Comparison of ENCODE assay signal across 23 cellular contexts in genomic region chr22:32744560-32744959, GRCh38. TPM values are rescaled to one million over a fixed set of nuclear protein-coding genes. Genes with fewer than 3 reads are reported as not detected.
DNase-seq lines count a peak whose midpoint lies in the region; ATAC-seq and TF ChIP-seq lines count a peak whose summit lies in the region.
"Had no signal": no experiment of that assay in that cellular context is flagged by ENCODE, and none has a peak within 500 bp of the region (broad histone marks: within the 10 kb centered on the region; RNA-seq: fewer than 3 reads in every experiment).

No MANE protein-coding gene starts in this region.

- no peaks in the 10 kb centered on the region for H4K20me1 ChIP-seq in DND-41 (ENCODE audit: insufficient read depth, low read length)
- H4K20me1 ChIP-seq in GM23338 (replicated peaks; ENCODE audit: insufficient read depth): peaks cover 4% of the 10 kb centered on the region; the same call in 1 of the 2 replicates

- peak; percentile 79 for ATAC-seq in DND-41 (ENCODE audit: insufficient read depth, low read depth)
- no peak; the same call in 2 of the 3 replicates for ATAC-seq in GM23338
- ATAC-seq: HepG2, T-cell had no signal

- no peaks in the 10 kb centered on the region for H3F3A ChIP-seq in GM23338 (replicated peaks; ENCODE audit: low read depth)

- no peak overlapping the region for H3K9ac ChIP-seq in DND-41 (ENCODE audit: low read depth, low read length)

- H3K36me3 Mint-ChIP-seq in nephron (ENCODE audit: low read depth) (no peaks in the 10 kb centered on the region), GM23338 (ENCODE audit: low read depth) (no peaks in the 10 kb centered on the region)
- H3K36me3 Mint-ChIP-seq: CD4-positive, alpha-beta memory T cell; T-cell had no signal

- H3K9me2 ChIP-seq in GM23338 (ENCODE audit: insufficient read depth): 0 out of 2 replicates have a peak, but pooled peaks cover 3% of the 10 kb centered on the region

- H3K36me3 ChIP-seq in DND-41 (ENCODE audit: insufficient read depth, low read length) (no peaks in the 10 kb centered on the region), KOPT-K1 (ENCODE audit: insufficient read depth, low read length) (no peaks in the 10 kb centered on the region), esophagus squamous epithelium (no peaks in the 10 kb centered on the region), GM23338 (ENCODE audit: insufficient read depth) (no peaks in the 10 kb centered on the region), tibial artery (no peaks in the 10 kb centered on the region)
- H3K36me3 ChIP-seq: adrenal gland, pancreas, sigmoid colon had no signal

- DNase-seq in DND-41 (peak; percentile 37), esophagus squamous epithelium (lab: John Stamatoyannopoulos, UW) (no peak), GM23338 (ENCODE audit: low spot score) (no peak), tibial artery (no peak), SW 1271 (lab: John Stamatoyannopoulos, UW) (no peak)
- DNase-seq in stimulated activated CD4-positive, alpha-beta T cell treated with anti-CD3 and anti-CD28 coated beads, Interleukin-4, amount 100 ng/mL, for 4 hours: no peak
- DNase-seq: activated CD4-positive, alpha-beta T cell treated with anti-CD3 and anti-CD28 coated beads, Interleukin-2, amount 10 ng/mL, durations not matched to agents 24 days and 14 days; activated CD8-positive, alpha-beta memory T cell treated with anti-CD3 and anti-CD28 coated beads, Interleukin-2, amount 50 U/mL, for 4 hours; activated effector memory CD4-positive, alpha-beta T cell treated with anti-CD3 and anti-CD28 coated beads, Interleukin-2, amount 50 U/mL, for 16 hours; adrenal gland; CD4-positive, alpha-beta memory T cell; DMS79; naive B cell; pancreas; SIG-M5; T-cell had no signal

- H3K4me3 ChIP-seq in DND-41 (ENCODE audit: low read depth in 1 of 2, low read length in 2 of 2) (no peak overlapping the region), esophagus squamous epithelium (peak overlapping the region in 1 of 4 donors; percentile 32), GM23338 (no peak overlapping the region), tibial artery (no peak overlapping the region)
- H3K4me3 ChIP-seq: adrenal gland, coronary artery, pancreas, sigmoid colon, testis had no signal

- H3K9me3 Mint-ChIP-seq in nephron (no peaks in the 10 kb centered on the region), GM23338 (no peaks in the 10 kb centered on the region)
- H3K9me3 Mint-ChIP-seq: activated CD4-positive, alpha-beta T cell treated with anti-CD3 and anti-CD28 coated beads, Interleukin-2, amount 10 ng/mL, durations not matched to agents 24 days and 14 days; T-cell had no signal

- H3K4me1 Mint-ChIP-seq in nephron (peaks cover 29% of the 10 kb centered on the region), GM23338 (peaks cover 16% of the 10 kb centered on the region)
- H3K4me1 Mint-ChIP-seq: activated CD4-positive, alpha-beta T cell treated with anti-CD3 and anti-CD28 coated beads, Interleukin-2, amount 10 ng/mL, durations not matched to agents 24 days and 14 days; CD4-positive, alpha-beta memory T cell; naive B cell; T-cell had no signal

- WGBS in esophagus squamous epithelium, 2 donors: 62 to 76% methylated on average over 9 to 10 of the region's 10 CpGs

- H3K79me2 ChIP-seq in DND-41 (ENCODE audit: insufficient read depth, low read length) (no peaks in the 10 kb centered on the region), GM23338 (replicated peaks; ENCODE audit: insufficient read depth) (no peaks in the 10 kb centered on the region)

- no peaks in the 10 kb centered on the region for H3K27me3 Mint-ChIP-seq in nephron (ENCODE audit: low read depth)
- H3K27me3 Mint-ChIP-seq in GM23338 (ENCODE audit: insufficient read depth, low read depth, poor library complexity): peaks cover 2% of the 10 kb centered on the region

- H2AFZ ChIP-seq in DND-41 (ENCODE audit: low read depth, low read length) (no peak overlapping the region), GM23338 (no peak overlapping the region)

- H3K27me3 ChIP-seq in DND-41 (ENCODE audit: insufficient read depth, low read length, poor library complexity) (no peaks in the 10 kb centered on the region), esophagus squamous epithelium (peaks cover 0 to 18% (median 0%) of the 10 kb centered on the region in 4 donors), GM23338 (ENCODE audit: insufficient read depth) (no peaks in the 10 kb centered on the region), tibial artery (no peaks in the 10 kb centered on the region)
- H3K27me3 ChIP-seq: adrenal gland, pancreas, testis had no signal

- H3K27ac Mint-ChIP-seq in nephron (peak overlapping the region in 2 of 3 experiments; percentile 78 to 93), GM23338 (no peak overlapping the region)
- H3K27ac Mint-ChIP-seq: activated CD4-positive, alpha-beta T cell treated with anti-CD3 and anti-CD28 coated beads, Interleukin-2, amount 10 ng/mL, durations not matched to agents 24 days and 14 days; CD4-positive, alpha-beta memory T cell; T-cell had no signal

- intact Hi-C loops in esophagus squamous epithelium (cut with DNase I) (no loop called here), tibial artery (cut with DNase I; ENCODE audit: low total_unique reads) (no loop called here)

- H3K4me3 Mint-ChIP-seq in nephron (peak overlapping the region in 1 of 3 experiments; percentile 13), GM23338 (no peak overlapping the region)
- H3K4me3 Mint-ChIP-seq: activated CD4-positive, alpha-beta T cell treated with anti-CD3 and anti-CD28 coated beads, Interleukin-2, amount 10 ng/mL, durations not matched to agents 24 days and 14 days; CD4-positive, alpha-beta memory T cell; naive B cell; T-cell had no signal

- H3K27ac ChIP-seq in DND-41 (ENCODE audit: low read length) (no peak overlapping the region), KOPT-K1 (ENCODE audit: low read depth, low read length, poor library complexity, severe bottlenecking) (peak overlapping the region; percentile 32), esophagus squamous epithelium (peak overlapping the region in 3 of 4 donors; percentile 60 to 70 (median 62)), GM23338 (ENCODE audit: low read depth) (no peak overlapping the region), tibial artery (no peak overlapping the region)
- H3K27ac ChIP-seq: adrenal gland, pancreas, testis had no signal

- peaks cover 13% of the 10 kb centered on the region for H3K4me1 ChIP-seq in DND-41 (ENCODE audit: insufficient read depth, low read length)
- peaks cover 6 to 26% (median 18%) of the 10 kb centered on the region in 3 donors for H3K4me1 ChIP-seq in esophagus squamous epithelium
- H3K4me1 ChIP-seq in GM23338 (ENCODE audit: insufficient read depth): peaks cover 6% of the 10 kb centered on the region; the same call in 1 of the 2 replicates
- no peaks in the 10 kb centered on the region for H3K4me1 ChIP-seq in tibial artery
- H3K4me1 ChIP-seq: adrenal gland, pancreas had no signal

- no peak for TF ChIP-seq CTCF in DND-41 (IDR thresholded peaks at IDR 0.05; ENCODE audit: borderline replicate concordance, extremely low read depth, low read length, poor library complexity, severe bottlenecking)
- no peak for TF ChIP-seq CTCF in esophagus squamous epithelium (IDR thresholded peaks at IDR 0.05)
- TF ChIP-seq CTCF in nephron (IDR thresholded peaks at IDR 0.05; ENCODE audit: unreplicated experiment in 3 of 3): no peak
- TF ChIP-seq CTCF in GM23338 (conservative IDR thresholded peaks at IDR 0.05; ENCODE audit: low read depth in 2 of 2): no peak
- TF ChIP-seq CTCF in tibial artery (IDR thresholded peaks at IDR 0.05): no peak

- no peak for TF ChIP-seq POLR2A in esophagus squamous epithelium (IDR thresholded peaks at IDR 0.05)

- no peaks in the 10 kb centered on the region for H3K9me3 ChIP-seq in DND-41 (ENCODE audit: insufficient read depth, low read length, severe bottlenecking)
- H3K9me3 ChIP-seq in KOPT-K1 (ENCODE audit: insufficient read depth, low read length, poor library complexity, severe bottlenecking): no peaks in the 10 kb centered on the region
- H3K9me3 ChIP-seq in esophagus squamous epithelium: no peaks in the 10 kb centered on the region
- H3K9me3 ChIP-seq in tibial artery: no peaks in the 10 kb centered on the region
- H3K9me3 ChIP-seq: adrenal gland, pancreas, sigmoid colon, testis had no signal

- H3K4me2 ChIP-seq in DND-41 (ENCODE audit: insufficient read depth, low read length) (no peak overlapping the region), GM23338 (no peak overlapping the region)

TF ChIP-seq in GM23338, 12 proteins besides CTCF, POLR2A, EP300 and RAD21 (continues in another document):
- no peak for TF ChIP-seq ZNF114 (CRISPR knock-in tag; IDR thresholded peaks at IDR 0.05)
- TF ChIP-seq ETS1 (IDR thresholded peaks at IDR 0.05): no peak
- TF ChIP-seq ZNF331 (CRISPR knock-in tag; IDR thresholded peaks at IDR 0.05; ENCODE audit: low read depth): no peak
- TF ChIP-seq NANOG (IDR thresholded peaks at IDR 0.05; ENCODE audit: borderline replicate concordance): no peak

RNA-seq across cellular contexts. Expression of gene TIMP3, which starts 56.9 kb away (rescaled TPM):
- total RNA-seq in esophagus squamous epithelium: 100 to 1,000 TPM in 1 of 4 donors, 10 to 100 TPM in 3; 15.3 to 306 (median 54.2) TPM
- 1.4 and 1.9 TPM in 2 replicates for total RNA-seq in GM23338 (2014; rRNA removed; shearing (Covaris generic))
- polyA plus RNA-seq in GM23338 (2016; fragmentation: Nextera tagmentation; extraction: Ambion mirVana): 3.5 and 4.3 TPM in 2 replicates
- total RNA-seq: activated CD4-positive, alpha-beta T cell treated with anti-CD3 and anti-CD28 coated beads, Interleukin-2, amount 10 ng/mL, durations not matched to agents 24 days and 14 days; OCI-LY7 had no signal
- polyA plus RNA-seq: CD4-positive, alpha-beta memory T cell had no signal

Comparison
In these comparisons a context has a peak if more than half of its experiments do, and no peak if none do; other contexts are left out.
1. H3K27ac ChIP-seq: peak in KOPT-K1 (single experiment) and esophagus squamous epithelium (3 of 4); none in DND-41 (single experiment), GM23338 (single experiment) and tibial artery (0 of 2).